ENCODE assay signal across 15 cellular contexts in genomic region chr19:42912941-42913340, GRCh38. TPM values are rescaled to one million over a fixed set of nuclear protein-coding genes. Genes with fewer than 3 reads are reported as not detected.
"Had no signal": no experiment of that assay in that cellular context is flagged by ENCODE, and none has a peak within 500 bp of the region (broad histone marks: within the 10 kb centered on the region; RNA-seq: fewer than 3 reads in every experiment).

No MANE protein-coding gene starts in this region.

RNA-seq across cellular contexts. Expression of gene PSG6, which starts 4.8 kb away (rescaled TPM):
- total RNA-seq: activated B cell treated with CpG ODN at 0.5 μM for 24 hours; activated CD4-positive, alpha-beta memory T cell treated with anti-CD3 and anti-CD28 coated beads for 36 hours; activated CD4-positive, alpha-beta memory T cell treated with anti-CD3 and anti-CD28 coated beads, Interleukin-2, amount 10 ng/mL, durations not matched to agents 7 days and 5 days; activated CD4-positive, alpha-beta T cell treated with anti-CD3 and anti-CD28 coated beads for 36 hours; activated CD4-positive, alpha-beta T cell treated with anti-CD3 and anti-CD28 coated beads, Interleukin-2, amount 10 ng/mL, durations not matched to agents 24 days and 14 days; activated CD4-positive, alpha-beta T cell treated with anti-CD3 and anti-CD28 coated beads, Interleukin-2, amount 10 ng/mL, durations not matched to agents 7 days and 5 days; activated CD8-positive, alpha-beta memory T cell treated with anti-CD3 and anti-CD28 coated beads for 36 hours; activated CD8-positive, alpha-beta memory T cell treated with anti-CD3 and anti-CD28 coated beads, Interleukin-2, amount 10 ng/mL, durations not matched to agents 7 days and 5 days; activated CD8-positive, alpha-beta T cell treated with anti-CD3 and anti-CD28 coated beads for 36 hours; activated CD8-positive, alpha-beta T cell treated with anti-CD3 and anti-CD28 coated beads, Interleukin-2, amount 10 ng/mL, durations not matched to agents 7 days and 5 days; T-cell; T-helper 1 cell treated with Interleukin-12 subunit alpha and Interleukin-12 subunit beta and Interleukin-4 antibody, amounts not matched to agents 30 ng/mL and 1 ng/mL, for 36 hours; T-helper 17 cell; T-helper 2 cell treated with Interferon-gamma antibody and Interleukin-4, amounts not matched to agents 100 ng/mL and 5 ng/mL, for 36 hours; WTC11 had no signal

RNA-seq across cellular contexts. Expression of gene PSG7, which starts 24.1 kb away (rescaled TPM):
- total RNA-seq: activated B cell treated with CpG ODN at 0.5 μM for 24 hours; activated CD4-positive, alpha-beta memory T cell treated with anti-CD3 and anti-CD28 coated beads for 36 hours; activated CD4-positive, alpha-beta memory T cell treated with anti-CD3 and anti-CD28 coated beads, Interleukin-2, amount 10 ng/mL, durations not matched to agents 7 days and 5 days; activated CD4-positive, alpha-beta T cell treated with anti-CD3 and anti-CD28 coated beads for 36 hours; activated CD4-positive, alpha-beta T cell treated with anti-CD3 and anti-CD28 coated beads, Interleukin-2, amount 10 ng/mL, durations not matched to agents 24 days and 14 days; activated CD4-positive, alpha-beta T cell treated with anti-CD3 and anti-CD28 coated beads, Interleukin-2, amount 10 ng/mL, durations not matched to agents 7 days and 5 days; activated CD8-positive, alpha-beta memory T cell treated with anti-CD3 and anti-CD28 coated beads for 36 hours; activated CD8-positive, alpha-beta memory T cell treated with anti-CD3 and anti-CD28 coated beads, Interleukin-2, amount 10 ng/mL, durations not matched to agents 7 days and 5 days; activated CD8-positive, alpha-beta T cell treated with anti-CD3 and anti-CD28 coated beads for 36 hours; activated CD8-positive, alpha-beta T cell treated with anti-CD3 and anti-CD28 coated beads, Interleukin-2, amount 10 ng/mL, durations not matched to agents 7 days and 5 days; T-cell; T-helper 1 cell treated with Interleukin-12 subunit alpha and Interleukin-12 subunit beta and Interleukin-4 antibody, amounts not matched to agents 30 ng/mL and 1 ng/mL, for 36 hours; T-helper 17 cell; T-helper 2 cell treated with Interferon-gamma antibody and Interleukin-4, amounts not matched to agents 100 ng/mL and 5 ng/mL, for 36 hours; WTC11 had no signal

RNA-seq across cellular contexts. Expression of gene PSG1, which starts 33.4 kb away (rescaled TPM):
- total RNA-seq: activated B cell treated with CpG ODN at 0.5 μM for 24 hours; activated CD4-positive, alpha-beta memory T cell treated with anti-CD3 and anti-CD28 coated beads for 36 hours; activated CD4-positive, alpha-beta memory T cell treated with anti-CD3 and anti-CD28 coated beads, Interleukin-2, amount 10 ng/mL, durations not matched to agents 7 days and 5 days; activated CD4-positive, alpha-beta T cell treated with anti-CD3 and anti-CD28 coated beads for 36 hours; activated CD4-positive, alpha-beta T cell treated with anti-CD3 and anti-CD28 coated beads, Interleukin-2, amount 10 ng/mL, durations not matched to agents 24 days and 14 days; activated CD4-positive, alpha-beta T cell treated with anti-CD3 and anti-CD28 coated beads, Interleukin-2, amount 10 ng/mL, durations not matched to agents 7 days and 5 days; activated CD8-positive, alpha-beta memory T cell treated with anti-CD3 and anti-CD28 coated beads for 36 hours; activated CD8-positive, alpha-beta memory T cell treated with anti-CD3 and anti-CD28 coated beads, Interleukin-2, amount 10 ng/mL, durations not matched to agents 7 days and 5 days; activated CD8-positive, alpha-beta T cell treated with anti-CD3 and anti-CD28 coated beads for 36 hours; activated CD8-positive, alpha-beta T cell treated with anti-CD3 and anti-CD28 coated beads, Interleukin-2, amount 10 ng/mL, durations not matched to agents 7 days and 5 days; T-cell; T-helper 1 cell treated with Interleukin-12 subunit alpha and Interleukin-12 subunit beta and Interleukin-4 antibody, amounts not matched to agents 30 ng/mL and 1 ng/mL, for 36 hours; T-helper 2 cell treated with Interferon-gamma antibody and Interleukin-4, amounts not matched to agents 100 ng/mL and 5 ng/mL, for 36 hours; WTC11 had no signal
